Comparison of ENCODE assay signal across 15 cellular contexts in genomic region chr17:77188084-77189066, GRCh38. TPM values are rescaled to one million over a fixed set of nuclear protein-coding genes. Genes with fewer than 3 reads are reported as not detected.
A peak's percentile ranks its signal among the peaks of the same experiment; 100 is the strongest.
DNase-seq lines count a peak whose midpoint lies in the region; TF ChIP-seq lines count a peak whose summit lies in the region.
"Had no signal": no experiment of that assay in that cellular context is flagged by ENCODE, and none has a peak within 500 bp of the region (broad histone marks: within the 10 kb centered on the region; RNA-seq: fewer than 3 reads in every experiment).

No MANE protein-coding gene starts in this region.

- WGBS in spleen, 5 donors = 64 to 77% (median 72%) methylated on average over 17 of the region's 17 CpGs
- WGBS in endodermal cell (ENCODE audit: insufficient coverage in 1 of 2, insufficient read length in 1 of 2), 2 experiments = 94 to 96% methylated on average over 7 to 17 of the region's 17 CpGs
- WGBS in lower leg skin, 2 donors = 88 to 92% methylated on average over 17 of the region's 17 CpGs

- H3K27ac ChIP-seq in MM.1S (ENCODE audit: low read length) = peak overlapping the region; percentile 66
- H3K27ac ChIP-seq in angular gyrus (ENCODE audit: low read depth, low read length) = peak overlapping the region; percentile 49
- H3K27ac ChIP-seq in spleen = peak overlapping the region in 5 of 8 donors; percentile 41 to 59 (median 49)
- H3K27ac ChIP-seq in endodermal cell (ENCODE audit: low read depth, low read length) = no peak overlapping the region
- H3K27ac ChIP-seq: GM23248, WERI-Rb-1 had no signal

- DNase-seq in activated effector memory CD4-positive, alpha-beta T cell treated with anti-CD3 and anti-CD28 coated beads, Interleukin-2, amount 50 U/mL, for 16 hours = peak; percentile 67
- DNase-seq in activated effector memory CD4-positive, alpha-beta T cell treated with Interleukin-2 at 50 U/mL for 16 hours = no peak
- peak; percentile 85 for DNase-seq in MM.1S
- DNase-seq in spleen = no peak
- DNase-seq in endodermal cell = no peak
- no peak for DNase-seq in germinal center (ENCODE audit: low spot score)
- DNase-seq in lower leg skin (ENCODE audit: low spot score in 2 of 2) = no peak
- DNase-seq: amygdala, GM23248, NCI-H1417 treated with DMSO at 0.1 percent for 48 hours, retina, upper lobe of left lung, WERI-Rb-1 had no signal

- H3K27me3 Mint-ChIP-seq in endodermal cell (ENCODE audit: insufficient read depth) = no peaks in the 10 kb centered on the region

- H3K4me3 ChIP-seq in MM.1S (ENCODE audit: low read length) = peak overlapping the region; percentile 43
- H3K4me3 ChIP-seq in spleen = peak overlapping the region in 2 of 8 donors; percentile 13 to 35
- no peak overlapping the region for H3K4me3 ChIP-seq in endodermal cell (ENCODE audit: low read length)
- no peak overlapping the region for H3K4me3 ChIP-seq in lower leg skin (ENCODE audit: low read depth, poor library complexity, severe bottlenecking)
- H3K4me3 ChIP-seq: GM23248, upper lobe of left lung had no signal

- intact Hi-C loops in spleen (cut with DNase I; ENCODE audit: low total_unique reads) (no loop called here), lower leg skin (cut with DNase I; ENCODE audit: low total_unique reads) (no loop called here)

- H3K36me3 ChIP-seq in MM.1S (replicated peaks; ENCODE audit: insufficient read depth, low read length) = peaks cover 3% of the 10 kb centered on the region; the same call in 1 of the 2 replicates
- peaks cover 0 to 31% (median 24%) of the 10 kb centered on the region in 6 donors for H3K36me3 ChIP-seq in spleen
- peaks cover 14% of the 10 kb centered on the region for H3K36me3 ChIP-seq in endodermal cell (ENCODE audit: control insufficient read depth, insufficient read depth, low read length)

- peak overlapping the region; percentile 53 for H3K4me2 ChIP-seq in MM.1S (ENCODE audit: low read depth, low read length)

- H4K20me1 ChIP-seq in MM.1S (ENCODE audit: insufficient read depth, low read length) = peaks cover 43% of the 10 kb centered on the region

- no peak overlapping the region for H2AFZ ChIP-seq in MM.1S (ENCODE audit: low read length)
- H2AFZ ChIP-seq: GM23248 had no signal

- H3K4me1 ChIP-seq in MM.1S (ENCODE audit: low read length) (peaks cover 57% of the 10 kb centered on the region), spleen (peaks cover 36 to 79% (median 64%) of the 10 kb centered on the region in 6 donors), endodermal cell (ENCODE audit: control insufficient read depth, insufficient read depth, low read length) (no peaks in the 10 kb centered on the region)

- H3K4me1 Mint-ChIP-seq in endodermal cell = no peaks in the 10 kb centered on the region

- no peaks in the 10 kb centered on the region for H3K9me2 ChIP-seq in MM.1S (replicated peaks; ENCODE audit: insufficient read depth, low read length)

- TF ChIP-seq POLR2A in spleen (IDR thresholded peaks at IDR 0.05) (no peak), lower leg skin (IDR thresholded peaks at IDR 0.05) (no peak)

- H3K9me3 ChIP-seq in MM.1S (replicated peaks; ENCODE audit: insufficient read depth, low read length) (no peaks in the 10 kb centered on the region), spleen (no peaks in the 10 kb centered on the region), endodermal cell (ENCODE audit: control insufficient read depth, low read length) (no peaks in the 10 kb centered on the region)
- H3K9me3 ChIP-seq: upper lobe of left lung had no signal

- H3F3A ChIP-seq in MM.1S (ENCODE audit: insufficient read depth, low read length) = peaks cover 54% of the 10 kb centered on the region

- peaks cover 25% of the 10 kb centered on the region for H3K36me3 Mint-ChIP-seq in endodermal cell (ENCODE audit: low read depth)

- no peak overlapping the region for H3K27ac Mint-ChIP-seq in endodermal cell
- H3K27ac Mint-ChIP-seq: mesothelial cell of epicardium had no signal

- H3K9ac ChIP-seq in MM.1S (ENCODE audit: low read length) (peak overlapping the region; percentile 17; the same call in 1 of the 2 replicates), endodermal cell (ENCODE audit: extremely low read depth, low read length, poor library complexity, severe bottlenecking) (no peak overlapping the region)
- H3K9ac ChIP-seq: GM23248 had no signal

- H3K27me3 ChIP-seq in MM.1S (replicated peaks; ENCODE audit: insufficient read depth, low read length) (no peaks in the 10 kb centered on the region), spleen (replicated peaks in 1 of 7) (no peaks in the 10 kb centered on the region), endodermal cell (ENCODE audit: control insufficient read depth, insufficient read depth, low read length, poor library complexity, severe bottlenecking) (no peaks in the 10 kb centered on the region)
- H3K27me3 ChIP-seq: upper lobe of left lung had no signal

- no peak overlapping the region for H3K4me3 Mint-ChIP-seq in endodermal cell
- H3K4me3 Mint-ChIP-seq: mesothelial cell of epicardium had no signal

- TF ChIP-seq CTCF in MM.1S (IDR thresholded peaks at IDR 0.05; ENCODE audit: low read length) = no peak
- TF ChIP-seq CTCF in spleen (IDR thresholded peaks at IDR 0.05 in 8 of 11, conservative IDR thresholded peaks at IDR 0.05 in 3 of 11) = no peak
- TF ChIP-seq CTCF in endodermal cell (conservative IDR thresholded peaks at IDR 0.05) = no peak
- TF ChIP-seq CTCF in lower leg skin (IDR thresholded peaks at IDR 0.05) = no peak

- H3K79me2 ChIP-seq in MM.1S (ENCODE audit: low read length) = peaks cover 99% of the 10 kb centered on the region

- no peaks in the 10 kb centered on the region for H3K9me3 Mint-ChIP-seq in endodermal cell
- H3K9me3 Mint-ChIP-seq: mesothelial cell of epicardium had no signal

RNA-seq across cellular contexts. Expression of gene SEC14L1, which starts 47.6 kb away (rescaled TPM):
- 100 to 1,000 TPM; 152 to 202 (median 182) TPM for total RNA-seq in spleen
- polyA plus RNA-seq in spleen = 10 to 100 TPM; 14.5 to 37.6 (median 18.0) TPM
- 10 to 100 TPM; 77.0 to 87.4 TPM for total RNA-seq in endodermal cell
- polyA plus RNA-seq in endodermal cell (2013, experiment 1 of 2) = 104 TPM
- polyA plus RNA-seq in endodermal cell (2013, experiment 2 of 2) = 90.5 TPM
- 10 to 100 TPM; 19.1 to 59.5 (median 46.3) TPM for total RNA-seq in lower leg skin

Comparison
In these comparisons a context has a peak if more than half of its experiments do, and no peak if none do; other contexts are left out.
1. DNase-seq: peak in activated effector memory CD4-positive, alpha-beta T cell treated with anti-CD3 and anti-CD28 coated beads, Interleukin-2, amount 50 U/mL, for 16 hours (single experiment) and MM.1S (single experiment); none in activated effector memory CD4-positive, alpha-beta T cell treated with Interleukin-2 at 50 U/mL for 16 hours (single experiment), spleen (single experiment), endodermal cell (single experiment), germinal center (single experiment) and lower leg skin (0 of 2).